Comparison of ENCODE assay signal across 6 cellular contexts in genomic region chr5:140664018-140664352, GRCh38. TPM values are rescaled to one million over a fixed set of nuclear protein-coding genes. Genes with fewer than 3 reads are reported as not detected.
A peak's percentile ranks its signal among the peaks of the same experiment; 100 is the strongest.
DNase-seq lines count a peak whose midpoint lies in the region; ATAC-seq and TF ChIP-seq lines count a peak whose summit lies in the region.

No MANE protein-coding gene starts in this region.

- H3K9ac ChIP-seq in mucosa of stomach (ENCODE audit: low read length): peak overlapping the region; percentile 68

- TF ChIP-seq CTCF in DOHH2 (IDR thresholded peaks at IDR 0.05; ENCODE audit: low read depth, low read length, poor library complexity, severe bottlenecking) (no peak), adrenal gland (IDR thresholded peaks at IDR 0.05) (no peak)

- no peaks in the 10 kb centered on the region for H3K9me2 ChIP-seq in DOHH2 (replicated peaks; ENCODE audit: control insufficient read depth, low read length)

- peaks cover 42% of the 10 kb centered on the region for H3K79me2 ChIP-seq in DOHH2 (ENCODE audit: control insufficient read depth, low read length)

- no peaks in the 10 kb centered on the region for H3K9me3 ChIP-seq in DOHH2 (ENCODE audit: control insufficient read depth, insufficient read depth, low read length)
- H3K9me3 ChIP-seq in adrenal gland (replicated peaks in 1 of 3): no peaks in the 10 kb centered on the region
- H3K9me3 ChIP-seq in mucosa of stomach (ENCODE audit: control insufficient read depth, low read length): no peaks in the 10 kb centered on the region

- H3K4me1 ChIP-seq in DOHH2 (ENCODE audit: control insufficient read depth, low read length) (peaks cover 19% of the 10 kb centered on the region), adrenal gland (replicated peaks in 1 of 2) (peaks cover 10 to 21% of the 10 kb centered on the region in 2 donors), mucosa of stomach (ENCODE audit: control insufficient read depth, insufficient read depth, low read length) (no peaks in the 10 kb centered on the region)

- peaks cover 75% of the 10 kb centered on the region for H3K36me3 ChIP-seq in DOHH2 (ENCODE audit: control insufficient read depth, low read length)
- peaks cover 0 to 58% of the 10 kb centered on the region in 2 donors for H3K36me3 ChIP-seq in adrenal gland (replicated peaks in 1 of 2)
- peaks cover 13% of the 10 kb centered on the region for H3K36me3 ChIP-seq in mucosa of stomach (ENCODE audit: control insufficient read depth, insufficient read depth, low read length)

- H3F3A ChIP-seq in DOHH2 (ENCODE audit: control insufficient read depth, insufficient read depth): peaks cover 8% of the 10 kb centered on the region; the same call in 1 of the 2 replicates

- H3K27ac ChIP-seq in DOHH2 (ENCODE audit: low read depth, low read length) (peak overlapping the region; percentile 45), adrenal gland (peak overlapping the region; percentile 57 to 98 (median 92))

- TF ChIP-seq POLR2A in adrenal gland (IDR thresholded peaks at IDR 0.05): no peak

- peak overlapping the region; percentile 82 for H3K4me2 ChIP-seq in DOHH2 (ENCODE audit: low read length)

- H3K27me3 ChIP-seq in DOHH2 (ENCODE audit: control insufficient read depth, low read length) (no peaks in the 10 kb centered on the region), adrenal gland (no peaks in the 10 kb centered on the region), mucosa of stomach (ENCODE audit: control insufficient read depth, insufficient read depth, low read length) (no peaks in the 10 kb centered on the region)

- WGBS in adrenal gland, 4 donors: 9 to 35% (median 13%) methylated on average over 19 of the region's 19 CpGs

- H3K4me3 ChIP-seq in DOHH2 (ENCODE audit: low read length) (peak overlapping the region; percentile 99), adrenal gland (peak overlapping the region; percentile 57 to 92 (median 74)), mucosa of stomach (ENCODE audit: low read length) (peak overlapping the region; percentile 87)

- H4K20me1 ChIP-seq in DOHH2 (ENCODE audit: control insufficient read depth, insufficient read depth, low read depth, low read length): 0 out of 2 replicates have a peak, but pooled peaks cover 4% of the 10 kb centered on the region

- intact Hi-C loops in adrenal gland (cut with DNase I): no loop called here

- no peak for DNase-seq in adrenal gland
- no peak for DNase-seq in activated gamma-delta T cell treated with Interleukin-2 at 50 U/mL for 16 hours
- no peak for DNase-seq in HT-29 (ENCODE audit: low spot score)

- ATAC-seq in GM18873 (IDR thresholded peaks at IDR 0.05; ENCODE audit: low FRiP score, unreplicated experiment): no peak

RNA-seq across cellular contexts. Expression of gene WDR55, which starts 0.7 kb away (rescaled TPM):
- total RNA-seq in adrenal gland: 10 to 100 TPM; 14.6 to 20.0 (median 17.4) TPM
- 10 to 100 TPM; 13.3 to 20.8 (median 13.5) TPM for polyA plus RNA-seq in adrenal gland
- total RNA-seq in HT-29 (2014; rRNA removed; shearing (Covaris generic)): 39.1 and 45.8 TPM in 2 replicates

RNA-seq across cellular contexts. Expression of gene DND1, which starts 9.4 kb away (rescaled TPM):
- 1 to 10 TPM in 1 of 8 donors, under 1 TPM in 7; 0.19 to 3.6 (median 0.39) TPM for total RNA-seq in adrenal gland
- 1 to 10 TPM in 2 of 3 donors, under 1 TPM in 1; 0.18 to 3.1 (median 2.1) TPM for polyA plus RNA-seq in adrenal gland
- 2.7 and 2.9 TPM in 2 replicates for total RNA-seq in HT-29 (2014; rRNA removed; shearing (Covaris generic))

RNA-seq across cellular contexts. Expression of gene IK, which starts 16.4 kb away (rescaled TPM):
- total RNA-seq in adrenal gland: 100 to 1,000 TPM in 3 of 8 donors, 10 to 100 TPM in 5; 65.7 to 478 (median 82.9) TPM
- 100 to 1,000 TPM in 1 of 3 donors, 10 to 100 TPM in 2; 65.5 to 153 (median 97.5) TPM for polyA plus RNA-seq in adrenal gland
- 48.3 and 62.7 TPM in 2 replicates for total RNA-seq in HT-29 (2014; rRNA removed; shearing (Covaris generic))

RNA-seq across cellular contexts. Expression of gene NDUFA2, which starts 16.6 kb away (rescaled TPM):
- total RNA-seq in adrenal gland: 100 to 1,000 TPM in 7 of 8 donors, 10 to 100 TPM in 1; 98.1 to 127 (median 114) TPM
- polyA plus RNA-seq in adrenal gland: 100 to 1,000 TPM in 2 of 3 donors, 10 to 100 TPM in 1; 65.6 to 573 (median 367) TPM
- total RNA-seq in HT-29 (2014; rRNA removed; shearing (Covaris generic)): 112 and 134 TPM in 2 replicates

RNA-seq across cellular contexts. Expression of gene TMCO6, which starts 24.7 kb away (rescaled TPM):
- 100 to 1,000 TPM in 1 of 8 donors, 10 to 100 TPM in 6, 1 to 10 TPM in 1; 6.6 to 348 (median 29.8) TPM for total RNA-seq in adrenal gland
- 10 to 100 TPM in 2 of 3 donors, 1 to 10 TPM in 1; 5.6 to 44.7 (median 25.3) TPM for polyA plus RNA-seq in adrenal gland
- total RNA-seq in HT-29 (2014; rRNA removed; shearing (Covaris generic)): 39.5 and 52.2 TPM in 2 replicates
